ENCODE assay signal across 4 cellular contexts in genomic region chr1:172019971-172020370, GRCh38.
"Had no signal": no experiment of that assay in that cellular context is flagged by ENCODE, and none has a peak within 500 bp of the region (broad histone marks: within the 10 kb centered on the region; RNA-seq: fewer than 3 reads in every experiment).

No MANE protein-coding gene starts in this region.

- H3K4me3 ChIP-seq: GM23338 had no signal

- H3K4me3 Mint-ChIP-seq: GM23338, H9 had no signal

- DNase-seq: H9, HCEC 1CT, IMR-90 had no signal

- H3K4me2 ChIP-seq: GM23338 had no signal

- H2AFZ ChIP-seq: GM23338 had no signal

- H3K27ac Mint-ChIP-seq: GM23338, H9 had no signal
